1 cellular context compared by ENCODE assay signal in the genomic region with DNA sequence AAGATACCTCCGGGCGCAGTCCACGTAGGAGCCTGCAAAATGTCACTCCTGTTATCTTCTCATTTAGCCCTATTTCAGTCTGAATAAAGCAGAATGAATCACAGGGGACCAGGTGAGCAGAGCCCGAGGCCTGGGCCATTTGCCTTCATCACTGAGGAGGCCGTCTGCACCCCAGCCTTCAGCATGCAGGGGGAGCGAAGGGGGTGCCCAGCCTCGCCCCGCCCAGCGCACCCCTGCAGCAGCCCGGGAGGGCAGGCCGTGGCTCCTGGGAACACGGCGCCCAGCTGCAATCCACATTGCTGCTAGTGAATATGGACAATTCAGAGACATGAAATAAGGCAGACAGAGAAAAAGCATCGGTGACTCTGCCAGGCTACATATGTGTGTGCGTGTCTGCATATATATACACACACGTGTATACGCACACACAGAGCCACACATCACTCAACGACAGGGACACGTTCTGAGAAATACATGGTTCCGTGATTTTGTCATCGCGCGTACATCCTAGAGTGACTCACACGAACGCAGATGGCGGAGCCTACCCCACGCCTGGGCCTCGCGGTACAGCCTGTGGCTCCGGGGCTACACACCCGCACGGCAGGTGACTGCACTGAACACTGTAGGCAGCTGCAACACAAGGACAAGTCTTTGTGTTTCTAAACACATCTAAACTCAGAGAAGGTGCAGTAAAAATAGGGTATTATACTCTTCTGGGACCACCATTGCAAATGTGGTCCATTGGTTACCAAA.
TF ChIP-seq lines count a peak whose summit lies in the region.

No MANE protein-coding gene starts in this region.

TF ChIP-seq in GM12878, 131 proteins besides CTCF, POLR2A, EP300 and RAD21:
- TF ChIP-seq POU2F2 (IDR thresholded peaks at IDR 0.05; ENCODE audit: borderline replicate concordance, low read depth, low read length) (no peak), GABPA (IDR thresholded peaks at IDR 0.05; ENCODE audit: low read depth) (no peak), SMAD1 (IDR thresholded peaks at IDR 0.05; ENCODE audit: low read depth, partially characterized antibody) (no peak), ATF7 (IDR thresholded peaks at IDR 0.05; ENCODE audit: low read depth) (no peak), TCF3 (IDR thresholded peaks at IDR 0.05; ENCODE audit: borderline replicate concordance, insufficient read depth, low read depth, low read length) (0 out of 2 replicates have a peak, but pooled peaks have one; percentile 11), SMAD5 (IDR thresholded peaks at IDR 0.05; ENCODE audit: low read depth) (no peak), ESRRA (IDR thresholded peaks at IDR 0.05; ENCODE audit: low read length) (no peak), JUND (IDR thresholded peaks at IDR 0.05; ENCODE audit: low read depth, low read length) (no peak)
- TF ChIP-seq, protein P1, sequence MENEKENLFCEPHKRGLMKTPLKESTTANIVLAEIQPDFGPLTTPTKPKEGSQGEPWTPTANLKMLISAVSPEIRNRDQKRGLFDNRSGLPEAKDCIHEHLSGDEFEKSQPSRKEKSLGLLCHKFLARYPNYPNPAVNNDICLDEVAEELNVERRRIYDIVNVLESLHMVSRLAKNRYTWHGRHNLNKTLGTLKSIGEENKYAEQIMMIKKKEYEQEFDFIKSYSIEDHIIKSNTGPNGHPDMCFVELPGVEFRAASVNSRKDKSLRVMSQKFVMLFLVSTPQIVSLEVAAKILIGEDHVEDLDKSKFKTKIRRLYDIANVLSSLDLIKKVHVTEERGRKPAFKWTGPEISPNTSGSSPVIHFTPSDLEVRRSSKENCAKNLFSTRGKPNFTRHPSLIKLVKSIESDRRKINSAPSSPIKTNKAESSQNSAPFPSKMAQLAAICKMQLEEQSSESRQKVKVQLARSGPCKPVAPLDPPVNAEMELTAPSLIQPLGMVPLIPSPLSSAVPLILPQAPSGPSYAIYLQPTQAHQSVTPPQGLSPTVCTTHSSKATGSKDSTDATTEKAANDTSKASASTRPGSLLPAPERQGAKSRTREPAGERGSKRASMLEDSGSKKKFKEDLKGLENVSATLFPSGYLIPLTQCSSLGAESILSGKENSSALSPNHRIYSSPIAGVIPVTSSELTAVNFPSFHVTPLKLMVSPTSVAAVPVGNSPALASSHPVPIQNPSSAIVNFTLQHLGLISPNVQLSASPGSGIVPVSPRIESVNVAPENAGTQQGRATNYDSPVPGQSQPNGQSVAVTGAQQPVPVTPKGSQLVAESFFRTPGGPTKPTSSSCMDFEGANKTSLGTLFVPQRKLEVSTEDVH (IDR thresholded peaks at IDR 0.05; ENCODE audit: low read depth, partially characterized antibody), result no peak
- TF ChIP-seq, protein P2, sequence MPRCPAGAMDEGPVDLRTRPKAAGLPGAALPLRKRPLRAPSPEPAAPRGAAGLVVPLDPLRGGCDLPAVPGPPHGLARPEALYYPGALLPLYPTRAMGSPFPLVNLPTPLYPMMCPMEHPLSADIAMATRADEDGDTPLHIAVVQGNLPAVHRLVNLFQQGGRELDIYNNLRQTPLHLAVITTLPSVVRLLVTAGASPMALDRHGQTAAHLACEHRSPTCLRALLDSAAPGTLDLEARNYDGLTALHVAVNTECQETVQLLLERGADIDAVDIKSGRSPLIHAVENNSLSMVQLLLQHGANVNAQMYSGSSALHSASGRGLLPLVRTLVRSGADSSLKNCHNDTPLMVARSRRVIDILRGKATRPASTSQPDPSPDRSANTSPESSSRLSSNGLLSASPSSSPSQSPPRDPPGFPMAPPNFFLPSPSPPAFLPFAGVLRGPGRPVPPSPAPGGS (IDR thresholded peaks at IDR 0.05; ENCODE audit: borderline replicate concordance, insufficient read depth, low read depth, low read length, poor library complexity, severe bottlenecking), result peak; percentile 43
